Comparison of ENCODE assay signal across 1 cellular context in genomic region chr1:203305809-203306088, GRCh38.
TF ChIP-seq lines count a peak whose summit lies in the region.

No MANE protein-coding gene starts in this region.

TF ChIP-seq in endothelial cell of umbilical vein, 7 proteins besides CTCF, POLR2A, EP300 and RAD21 (continued from another document):
- TF ChIP-seq POLR2AphosphoS5 (IDR thresholded peaks at IDR 0.05; ENCODE audit: insufficient read depth, low read depth, low read length) = no peak
